30 cellular contexts compared by ENCODE assay signal in the genomic region with DNA sequence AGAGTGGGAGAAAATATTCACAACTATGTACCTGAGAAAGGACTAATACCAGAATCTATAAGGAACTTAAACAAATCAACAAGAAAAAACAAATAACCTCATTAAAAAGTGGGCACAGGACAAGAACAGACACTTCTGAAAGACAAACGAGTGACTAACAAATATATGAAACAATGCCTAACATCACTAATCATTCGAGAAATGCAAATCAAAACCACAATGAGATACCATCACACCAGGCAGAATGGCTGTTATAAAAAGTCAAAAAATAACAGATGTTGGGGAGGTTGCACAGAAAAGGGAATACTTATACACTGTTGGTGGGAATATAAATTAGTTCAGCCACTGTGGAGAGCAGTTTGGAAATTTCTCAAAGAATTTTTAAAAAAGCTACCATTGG.
"Had no signal": no experiment of that assay in that cellular context is flagged by ENCODE, and none has a peak within 500 bp of the region (broad histone marks: within the 10 kb centered on the region; RNA-seq: fewer than 3 reads in every experiment).

No MANE protein-coding gene starts in this region.

- H3K9me3 Mint-ChIP-seq: activated CD4-positive, alpha-beta memory T cell treated with anti-CD3 and anti-CD28 coated beads, Interleukin-2, amount 10 ng/mL, durations not matched to agents 7 days and 5 days; activated naive CD4-positive, alpha-beta T cell treated with anti-CD3 and anti-CD28 coated beads for 36 hours; activated naive CD4-positive, alpha-beta T cell treated with anti-CD3 and anti-CD28 coated beads, Interleukin-2, amount 50 U/mL, for 24 hours; activated naive CD8-positive, alpha-beta T cell treated with anti-CD3 and anti-CD28 coated beads for 36 hours; activated naive CD8-positive, alpha-beta T cell treated with anti-CD3 and anti-CD28 coated beads, Interleukin-2, amount 50 U/mL, for 24 hours; activated T-helper 1 cell treated with anti-CD3 and anti-CD28 coated beads, Interleukin-12 subunit alpha, Interleukin-12 subunit beta, Interleukin-2, Interleukin-4 antibody, amounts not matched to agents 30 ng/mL and 10 ng/mL and 1 ng/mL, durations not matched to agents 14 hours and 24 hours and 36 hours; activated T-helper 2 cell treated with anti-CD3 and anti-CD28 coated beads, Interferon-gamma antibody, Interleukin-2, Interleukin-4, amounts not matched to agents 10 μg/mL and 5 μg/mL and 100 μg/mL, durations not matched to agents 14 hours and 24 hours and 36 hours; central memory CD8-positive, alpha-beta T cell; dendritic cell treated with granulocyte-macrophage colony-stimulating factor and Interleukin-4, amounts not matched to agents 40 ng/mL and 50 ng/mL, for 4 days; endodermal cell; T-cell; T-helper 2 cell treated with Interferon-gamma antibody and Interleukin-4, amounts not matched to agents 5 μg/mL and 100 μg/mL, for 36 hours had no signal

- DNase-seq: activated B cell treated with CpG ODN at 0.5 μM for 24 hours; activated CD4-positive, alpha-beta memory T cell treated with anti-CD3 and anti-CD28 coated beads, Interleukin-2, amount 10 ng/mL, durations not matched to agents 7 days and 5 days; activated CD4-positive, alpha-beta T cell treated with anti-CD3 and anti-CD28 coated beads for 48 hours; activated CD4-positive, alpha-beta T cell treated with anti-CD3 and anti-CD28 coated beads, Interleukin-2, amount 50 U/mL, for 4 hours; activated effector memory CD4-positive, alpha-beta T cell treated with anti-CD3 and anti-CD28 coated beads, Interleukin-2, amount 50 U/mL, for 16 hours; activated naive CD4-positive, alpha-beta T cell treated with anti-CD3 and anti-CD28 coated beads for 36 hours; activated naive CD8-positive, alpha-beta T cell treated with anti-CD3 and anti-CD28 coated beads for 36 hours; activated naive CD8-positive, alpha-beta T cell treated with anti-CD3 and anti-CD28 coated beads, Interleukin-2, amount 50 U/mL, for 24 hours; activated T-cell treated with anti-CD3 and anti-CD28 coated beads, Interleukin-2, amount 50 U/mL, for 1 hour; activated T-cell treated with anti-CD3 and anti-CD28 coated beads, Interleukin-2, amount 50 U/mL, for 48 hours; brain microvascular endothelial cell; dorsolateral prefrontal cortex; effector memory CD4-positive, alpha-beta T cell; endodermal cell; foreskin fibroblast; head of caudate nucleus; T-cell; T-helper 17 cell; T1000; WERI-Rb-1 had no signal

- H3K27ac Mint-ChIP-seq: activated B cell treated with CpG ODN at 0.5 μM for 24 hours; activated CD4-positive, alpha-beta memory T cell treated with anti-CD3 and anti-CD28 coated beads, Interleukin-2, amount 10 ng/mL, durations not matched to agents 7 days and 5 days; activated naive CD4-positive, alpha-beta T cell treated with anti-CD3 and anti-CD28 coated beads for 36 hours; activated naive CD4-positive, alpha-beta T cell treated with anti-CD3 and anti-CD28 coated beads, Interleukin-2, amount 50 U/mL, for 24 hours; activated naive CD8-positive, alpha-beta T cell treated with anti-CD3 and anti-CD28 coated beads for 36 hours; activated naive CD8-positive, alpha-beta T cell treated with anti-CD3 and anti-CD28 coated beads, Interleukin-2, amount 50 U/mL, for 24 hours; activated T-helper 1 cell treated with anti-CD3 and anti-CD28 coated beads, Interleukin-12 subunit alpha, Interleukin-12 subunit beta, Interleukin-2, Interleukin-4 antibody, amounts not matched to agents 30 ng/mL and 10 ng/mL and 1 ng/mL, durations not matched to agents 14 hours and 24 hours and 36 hours; activated T-helper 2 cell treated with anti-CD3 and anti-CD28 coated beads, Interferon-gamma antibody, Interleukin-2, Interleukin-4, amounts not matched to agents 10 μg/mL and 5 μg/mL and 100 μg/mL, durations not matched to agents 14 hours and 24 hours and 36 hours; dendritic cell treated with granulocyte-macrophage colony-stimulating factor and Interleukin-4, amounts not matched to agents 40 ng/mL and 50 ng/mL, for 4 days; endodermal cell; T-cell; T-helper 17 cell; T-helper 2 cell treated with Interferon-gamma antibody and Interleukin-4, amounts not matched to agents 5 μg/mL and 100 μg/mL, for 36 hours had no signal

- H3K27ac ChIP-seq: ascending aorta, brain microvascular endothelial cell, coronary artery, dorsolateral prefrontal cortex, WERI-Rb-1 had no signal

- H3K4me1 Mint-ChIP-seq: activated B cell treated with CpG ODN at 0.5 μM for 24 hours; activated CD4-positive, alpha-beta memory T cell treated with anti-CD3 and anti-CD28 coated beads, Interleukin-2, amount 10 ng/mL, durations not matched to agents 7 days and 5 days; activated naive CD4-positive, alpha-beta T cell treated with anti-CD3 and anti-CD28 coated beads, Interleukin-2, amount 50 U/mL, for 24 hours; activated naive CD8-positive, alpha-beta T cell treated with anti-CD3 and anti-CD28 coated beads for 36 hours; activated naive CD8-positive, alpha-beta T cell treated with anti-CD3 and anti-CD28 coated beads, Interleukin-2, amount 50 U/mL, for 24 hours; central memory CD8-positive, alpha-beta T cell; endodermal cell; T-cell; T-helper 17 cell had no signal

- H3K27me3 ChIP-seq: ascending aorta, brain microvascular endothelial cell, dorsolateral prefrontal cortex had no signal

- H3K36me3 Mint-ChIP-seq: activated naive CD4-positive, alpha-beta T cell treated with anti-CD3 and anti-CD28 coated beads, Interleukin-2, amount 50 U/mL, for 24 hours; activated naive CD8-positive, alpha-beta T cell treated with anti-CD3 and anti-CD28 coated beads for 36 hours; T-cell had no signal

- H3K9me3 ChIP-seq: ascending aorta had no signal

- FAIRE-seq: bronchial epithelial cell, frontal cortex had no signal

- H3K4me1 ChIP-seq: ascending aorta had no signal

- H3K4me3 Mint-ChIP-seq: activated B cell treated with CpG ODN at 0.5 μM for 24 hours; activated CD4-positive, alpha-beta memory T cell treated with anti-CD3 and anti-CD28 coated beads, Interleukin-2, amount 10 ng/mL, durations not matched to agents 7 days and 5 days; activated naive CD4-positive, alpha-beta T cell treated with anti-CD3 and anti-CD28 coated beads for 36 hours; activated naive CD4-positive, alpha-beta T cell treated with anti-CD3 and anti-CD28 coated beads, Interleukin-2, amount 50 U/mL, for 24 hours; activated naive CD8-positive, alpha-beta T cell treated with anti-CD3 and anti-CD28 coated beads for 36 hours; activated naive CD8-positive, alpha-beta T cell treated with anti-CD3 and anti-CD28 coated beads, Interleukin-2, amount 50 U/mL, for 24 hours; activated T-helper 1 cell treated with anti-CD3 and anti-CD28 coated beads, Interleukin-12 subunit alpha, Interleukin-12 subunit beta, Interleukin-2, Interleukin-4 antibody, amounts not matched to agents 30 ng/mL and 10 ng/mL and 1 ng/mL, durations not matched to agents 14 hours and 24 hours and 36 hours; central memory CD8-positive, alpha-beta T cell; dendritic cell treated with granulocyte-macrophage colony-stimulating factor and Interleukin-4, amounts not matched to agents 40 ng/mL and 50 ng/mL, for 4 days; endodermal cell; T-cell; T-helper 17 cell; T-helper 2 cell treated with Interferon-gamma antibody and Interleukin-4, amounts not matched to agents 5 μg/mL and 100 μg/mL, for 36 hours had no signal

- H3K36me3 ChIP-seq: ascending aorta, brain microvascular endothelial cell, WERI-Rb-1 had no signal

- H3K4me3 ChIP-seq: ascending aorta, coronary artery, dorsolateral prefrontal cortex had no signal
